Comparison of ENCODE assay signal across 2 cellular contexts in genomic region chr17:10149573-10150399, GRCh38.
TF ChIP-seq lines count a peak whose summit lies in the region.

No MANE protein-coding gene starts in this region.

TF ChIP-seq in HepG2, 621 proteins besides CTCF, POLR2A, EP300 and RAD21:
- TF ChIP-seq ZKSCAN8 (CRISPR knock-in tag; IDR thresholded peaks at IDR 0.05; ENCODE audit: borderline replicate concordance) (no peak), ZNF629 (CRISPR knock-in tag; conservative IDR thresholded peaks at IDR 0.05) (no peak), KAT8 (CRISPR knock-in tag; IDR thresholded peaks at IDR 0.05) (no peak), ZNF263 (CRISPR knock-in tag; IDR thresholded peaks at IDR 0.05) (no peak), PRPF4 (IDR thresholded peaks at IDR 0.05; ENCODE audit: low read depth, low read length, poor library complexity, severe bottlenecking) (no peak), MTA3 (CRISPR knock-in tag; IDR thresholded peaks at IDR 0.05) (no peak), JUNB (CRISPR knock-in tag; IDR thresholded peaks at IDR 0.05; ENCODE audit: borderline replicate concordance) (no peak), ZNF225 (CRISPR knock-in tag; IDR thresholded peaks at IDR 0.05) (no peak), ZNF343 (CRISPR knock-in tag; IDR thresholded peaks at IDR 0.05) (no peak)
- TF ChIP-seq, protein P1, sequence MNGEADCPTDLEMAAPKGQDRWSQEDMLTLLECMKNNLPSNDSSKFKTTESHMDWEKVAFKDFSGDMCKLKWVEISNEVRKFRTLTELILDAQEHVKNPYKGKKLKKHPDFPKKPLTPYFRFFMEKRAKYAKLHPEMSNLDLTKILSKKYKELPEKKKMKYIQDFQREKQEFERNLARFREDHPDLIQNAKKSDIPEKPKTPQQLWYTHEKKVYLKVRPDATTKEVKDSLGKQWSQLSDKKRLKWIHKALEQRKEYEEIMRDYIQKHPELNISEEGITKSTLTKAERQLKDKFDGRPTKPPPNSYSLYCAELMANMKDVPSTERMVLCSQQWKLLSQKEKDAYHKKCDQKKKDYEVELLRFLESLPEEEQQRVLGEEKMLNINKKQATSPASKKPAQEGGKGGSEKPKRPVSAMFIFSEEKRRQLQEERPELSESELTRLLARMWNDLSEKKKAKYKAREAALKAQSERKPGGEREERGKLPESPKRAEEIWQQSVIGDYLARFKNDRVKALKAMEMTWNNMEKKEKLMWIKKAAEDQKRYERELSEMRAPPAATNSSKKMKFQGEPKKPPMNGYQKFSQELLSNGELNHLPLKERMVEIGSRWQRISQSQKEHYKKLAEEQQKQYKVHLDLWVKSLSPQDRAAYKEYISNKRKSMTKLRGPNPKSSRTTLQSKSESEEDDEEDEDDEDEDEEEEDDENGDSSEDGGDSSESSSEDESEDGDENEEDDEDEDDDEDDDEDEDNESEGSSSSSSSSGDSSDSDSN (CRISPR knock-in tag; IDR thresholded peaks at IDR 0.05) = no peak
- TF ChIP-seq, protein P2, sequence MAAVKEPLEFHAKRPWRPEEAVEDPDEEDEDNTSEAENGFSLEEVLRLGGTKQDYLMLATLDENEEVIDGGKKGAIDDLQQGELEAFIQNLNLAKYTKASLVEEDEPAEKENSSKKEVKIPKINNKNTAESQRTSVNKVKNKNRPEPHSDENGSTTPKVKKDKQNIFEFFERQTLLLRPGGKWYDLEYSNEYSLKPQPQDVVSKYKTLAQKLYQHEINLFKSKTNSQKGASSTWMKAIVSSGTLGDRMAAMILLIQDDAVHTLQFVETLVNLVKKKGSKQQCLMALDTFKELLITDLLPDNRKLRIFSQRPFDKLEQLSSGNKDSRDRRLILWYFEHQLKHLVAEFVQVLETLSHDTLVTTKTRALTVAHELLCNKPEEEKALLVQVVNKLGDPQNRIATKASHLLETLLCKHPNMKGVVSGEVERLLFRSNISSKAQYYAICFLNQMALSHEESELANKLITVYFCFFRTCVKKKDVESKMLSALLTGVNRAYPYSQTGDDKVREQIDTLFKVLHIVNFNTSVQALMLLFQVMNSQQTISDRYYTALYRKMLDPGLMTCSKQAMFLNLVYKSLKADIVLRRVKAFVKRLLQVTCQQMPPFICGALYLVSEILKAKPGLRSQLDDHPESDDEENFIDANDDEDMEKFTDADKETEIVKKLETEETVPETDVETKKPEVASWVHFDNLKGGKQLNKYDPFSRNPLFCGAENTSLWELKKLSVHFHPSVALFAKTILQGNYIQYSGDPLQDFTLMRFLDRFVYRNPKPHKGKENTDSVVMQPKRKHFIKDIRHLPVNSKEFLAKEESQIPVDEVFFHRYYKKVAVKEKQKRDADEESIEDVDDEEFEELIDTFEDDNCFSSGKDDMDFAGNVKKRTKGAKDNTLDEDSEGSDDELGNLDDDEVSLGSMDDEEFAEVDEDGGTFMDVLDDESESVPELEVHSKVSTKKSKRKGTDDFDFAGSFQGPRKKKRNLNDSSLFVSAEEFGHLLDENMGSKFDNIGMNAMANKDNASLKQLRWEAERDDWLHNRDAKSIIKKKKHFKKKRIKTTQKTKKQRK (IDR thresholded peaks at IDR 0.05; ENCODE audit: low read length) = no peak
- TF ChIP-seq, protein P3, sequence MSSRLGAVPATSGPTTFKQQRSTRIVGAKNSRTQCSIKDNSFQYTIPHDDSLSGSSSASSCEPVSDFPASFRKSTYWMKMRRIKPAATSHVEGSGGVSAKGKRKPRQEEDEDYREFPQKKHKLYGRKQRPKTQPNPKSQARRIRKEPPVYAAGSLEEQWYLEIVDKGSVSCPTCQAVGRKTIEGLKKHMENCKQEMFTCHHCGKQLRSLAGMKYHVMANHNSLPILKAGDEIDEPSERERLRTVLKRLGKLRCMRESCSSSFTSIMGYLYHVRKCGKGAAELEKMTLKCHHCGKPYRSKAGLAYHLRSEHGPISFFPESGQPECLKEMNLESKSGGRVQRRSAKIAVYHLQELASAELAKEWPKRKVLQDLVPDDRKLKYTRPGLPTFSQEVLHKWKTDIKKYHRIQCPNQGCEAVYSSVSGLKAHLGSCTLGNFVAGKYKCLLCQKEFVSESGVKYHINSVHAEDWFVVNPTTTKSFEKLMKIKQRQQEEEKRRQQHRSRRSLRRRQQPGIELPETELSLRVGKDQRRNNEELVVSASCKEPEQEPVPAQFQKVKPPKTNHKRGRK (CRISPR knock-in tag; IDR thresholded peaks at IDR 0.05) = no peak

TF ChIP-seq in K562, 482 proteins besides CTCF, POLR2A, EP300 and RAD21 (continues in another document):
- TF ChIP-seq U2AF1 (optimal IDR thresholded peaks at IDR 0.05; ENCODE audit: low read depth, low read length) = no peak
- peak; percentile 42; the same call in 1 of the 2 replicates for TF ChIP-seq NR2C1 (IDR thresholded peaks at IDR 0.05)
- peak; percentile 48 for TF ChIP-seq NR2C1 (tag; IDR thresholded peaks at IDR 0.05)
- no peak for TF ChIP-seq OTX1 (CRISPR knock-in tag; IDR thresholded peaks at IDR 0.05)
- TF ChIP-seq, protein P4, sequence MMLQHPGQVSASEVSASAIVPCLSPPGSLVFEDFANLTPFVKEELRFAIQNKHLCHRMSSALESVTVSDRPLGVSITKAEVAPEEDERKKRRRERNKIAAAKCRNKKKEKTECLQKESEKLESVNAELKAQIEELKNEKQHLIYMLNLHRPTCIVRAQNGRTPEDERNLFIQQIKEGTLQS (IDR thresholded peaks at IDR 0.05) = peak; percentile 76
- TF ChIP-seq, protein P4 (CRISPR knock-in tag; conservative IDR thresholded peaks at IDR 0.05) = no peak
- peak; percentile 88 for TF ChIP-seq FOSL1 (tag; conservative IDR thresholded peaks at IDR 0.05)
- peak; percentile 89 for TF ChIP-seq JUND (IDR thresholded peaks at IDR 0.05; ENCODE audit: borderline replicate concordance, low read depth, low read length)
- TF ChIP-seq JUND (tag; IDR thresholded peaks at IDR 0.05; ENCODE audit: borderline replicate concordance, low read depth, low read length) = peak; percentile 88; the same call in 2 of the 3 replicates
- TF ChIP-seq NR2C2 (CRISPR knock-in tag; IDR thresholded peaks at IDR 0.05) = no peak
- TF ChIP-seq NR2C2 (tag; IDR thresholded peaks at IDR 0.05) = peak; percentile 73; the same call in 1 of the 2 replicates
- TF ChIP-seq CHD2 (IDR thresholded peaks at IDR 0.05; ENCODE audit: low read depth, low read length) = no peak
- TF ChIP-seq PRMT5 (CRISPR knock-in tag; IDR thresholded peaks at IDR 0.05) = no peak
- peak; percentile 79 for TF ChIP-seq SPI1 (IDR thresholded peaks at IDR 0.05; ENCODE audit: borderline replicate concordance, low read depth, low read length)
- no peak for TF ChIP-seq SUPT5H (IDR thresholded peaks at IDR 0.05)
- TF ChIP-seq NFIX (CRISPR knock-in tag; IDR thresholded peaks at IDR 0.05; ENCODE audit: low read depth) = no peak
- no peak for TF ChIP-seq MLX (CRISPR knock-in tag; conservative IDR thresholded peaks at IDR 0.05)
- peak; percentile 46; the same call in 1 of the 2 replicates for TF ChIP-seq SMARCE1 (IDR thresholded peaks at IDR 0.05)
- TF ChIP-seq, protein P5, sequence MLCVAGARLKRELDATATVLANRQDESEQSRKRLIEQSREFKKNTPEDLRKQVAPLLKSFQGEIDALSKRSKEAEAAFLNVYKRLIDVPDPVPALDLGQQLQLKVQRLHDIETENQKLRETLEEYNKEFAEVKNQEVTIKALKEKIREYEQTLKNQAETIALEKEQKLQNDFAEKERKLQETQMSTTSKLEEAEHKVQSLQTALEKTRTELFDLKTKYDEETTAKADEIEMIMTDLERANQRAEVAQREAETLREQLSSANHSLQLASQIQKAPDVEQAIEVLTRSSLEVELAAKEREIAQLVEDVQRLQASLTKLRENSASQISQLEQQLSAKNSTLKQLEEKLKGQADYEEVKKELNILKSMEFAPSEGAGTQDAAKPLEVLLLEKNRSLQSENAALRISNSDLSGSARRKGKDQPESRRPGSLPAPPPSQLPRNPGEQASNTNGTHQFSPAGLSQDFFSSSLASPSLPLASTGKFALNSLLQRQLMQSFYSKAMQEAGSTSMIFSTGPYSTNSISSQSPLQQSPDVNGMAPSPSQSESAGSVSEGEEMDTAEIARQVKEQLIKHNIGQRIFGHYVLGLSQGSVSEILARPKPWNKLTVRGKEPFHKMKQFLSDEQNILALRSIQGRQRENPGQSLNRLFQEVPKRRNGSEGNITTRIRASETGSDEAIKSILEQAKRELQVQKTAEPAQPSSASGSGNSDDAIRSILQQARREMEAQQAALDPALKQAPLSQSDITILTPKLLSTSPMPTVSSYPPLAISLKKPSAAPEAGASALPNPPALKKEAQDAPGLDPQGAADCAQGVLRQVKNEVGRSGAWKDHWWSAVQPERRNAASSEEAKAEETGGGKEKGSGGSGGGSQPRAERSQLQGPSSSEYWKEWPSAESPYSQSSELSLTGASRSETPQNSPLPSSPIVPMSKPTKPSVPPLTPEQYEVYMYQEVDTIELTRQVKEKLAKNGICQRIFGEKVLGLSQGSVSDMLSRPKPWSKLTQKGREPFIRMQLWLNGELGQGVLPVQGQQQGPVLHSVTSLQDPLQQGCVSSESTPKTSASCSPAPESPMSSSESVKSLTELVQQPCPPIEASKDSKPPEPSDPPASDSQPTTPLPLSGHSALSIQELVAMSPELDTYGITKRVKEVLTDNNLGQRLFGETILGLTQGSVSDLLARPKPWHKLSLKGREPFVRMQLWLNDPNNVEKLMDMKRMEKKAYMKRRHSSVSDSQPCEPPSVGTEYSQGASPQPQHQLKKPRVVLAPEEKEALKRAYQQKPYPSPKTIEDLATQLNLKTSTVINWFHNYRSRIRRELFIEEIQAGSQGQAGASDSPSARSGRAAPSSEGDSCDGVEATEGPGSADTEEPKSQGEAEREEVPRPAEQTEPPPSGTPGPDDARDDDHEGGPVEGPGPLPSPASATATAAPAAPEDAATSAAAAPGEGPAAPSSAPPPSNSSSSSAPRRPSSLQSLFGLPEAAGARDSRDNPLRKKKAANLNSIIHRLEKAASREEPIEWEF (CRISPR knock-in tag; IDR thresholded peaks at IDR 0.05) = no peak
- no peak for TF ChIP-seq BDP1 (IDR thresholded peaks at IDR 0.05; ENCODE audit: insufficient read depth, insufficient read length)
- TF ChIP-seq RB1 (IDR thresholded peaks at IDR 0.05; ENCODE audit: low read depth) = no peak
- no peak for TF ChIP-seq ZSCAN32 (CRISPR knock-in tag; IDR thresholded peaks at IDR 0.05)
- no peak for TF ChIP-seq HDAC1 (IDR thresholded peaks at IDR 0.05)
- TF ChIP-seq, protein P6, sequence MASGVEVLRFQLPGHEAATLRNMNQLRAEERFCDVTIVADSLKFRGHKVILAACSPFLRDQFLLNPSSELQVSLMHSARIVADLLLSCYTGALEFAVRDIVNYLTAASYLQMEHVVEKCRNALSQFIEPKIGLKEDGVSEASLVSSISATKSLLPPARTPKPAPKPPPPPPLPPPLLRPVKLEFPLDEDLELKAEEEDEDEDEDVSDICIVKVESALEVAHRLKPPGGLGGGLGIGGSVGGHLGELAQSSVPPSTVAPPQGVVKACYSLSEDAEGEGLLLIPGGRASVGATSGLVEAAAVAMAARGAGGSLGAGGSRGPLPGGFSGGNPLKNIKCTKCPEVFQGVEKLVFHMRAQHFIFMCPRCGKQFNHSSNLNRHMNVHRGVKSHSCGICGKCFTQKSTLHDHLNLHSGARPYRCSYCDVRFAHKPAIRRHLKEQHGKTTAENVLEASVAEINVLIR (CRISPR knock-in tag; IDR thresholded peaks at IDR 0.05) = no peak
- no peak for TF ChIP-seq NFRKB (IDR thresholded peaks at IDR 0.05; ENCODE audit: low read depth)
- TF ChIP-seq, protein P7, sequence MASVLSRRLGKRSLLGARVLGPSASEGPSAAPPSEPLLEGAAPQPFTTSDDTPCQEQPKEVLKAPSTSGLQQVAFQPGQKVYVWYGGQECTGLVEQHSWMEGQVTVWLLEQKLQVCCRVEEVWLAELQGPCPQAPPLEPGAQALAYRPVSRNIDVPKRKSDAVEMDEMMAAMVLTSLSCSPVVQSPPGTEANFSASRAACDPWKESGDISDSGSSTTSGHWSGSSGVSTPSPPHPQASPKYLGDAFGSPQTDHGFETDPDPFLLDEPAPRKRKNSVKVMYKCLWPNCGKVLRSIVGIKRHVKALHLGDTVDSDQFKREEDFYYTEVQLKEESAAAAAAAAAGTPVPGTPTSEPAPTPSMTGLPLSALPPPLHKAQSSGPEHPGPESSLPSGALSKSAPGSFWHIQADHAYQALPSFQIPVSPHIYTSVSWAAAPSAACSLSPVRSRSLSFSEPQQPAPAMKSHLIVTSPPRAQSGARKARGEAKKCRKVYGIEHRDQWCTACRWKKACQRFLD (CRISPR knock-in tag; IDR thresholded peaks at IDR 0.05) = no peak
- TF ChIP-seq ZNF146 (CRISPR knock-in tag; IDR thresholded peaks at IDR 0.05; ENCODE audit: unreplicated experiment) = peak; percentile 63
- TF ChIP-seq ZNF584 (CRISPR knock-in tag; IDR thresholded peaks at IDR 0.05; ENCODE audit: low read depth) = no peak
- no peak for TF ChIP-seq NFATC3 (IDR thresholded peaks at IDR 0.05)
- peak; percentile 43 for TF ChIP-seq ARID1B (IDR thresholded peaks at IDR 0.05)
- TF ChIP-seq, protein P8, sequence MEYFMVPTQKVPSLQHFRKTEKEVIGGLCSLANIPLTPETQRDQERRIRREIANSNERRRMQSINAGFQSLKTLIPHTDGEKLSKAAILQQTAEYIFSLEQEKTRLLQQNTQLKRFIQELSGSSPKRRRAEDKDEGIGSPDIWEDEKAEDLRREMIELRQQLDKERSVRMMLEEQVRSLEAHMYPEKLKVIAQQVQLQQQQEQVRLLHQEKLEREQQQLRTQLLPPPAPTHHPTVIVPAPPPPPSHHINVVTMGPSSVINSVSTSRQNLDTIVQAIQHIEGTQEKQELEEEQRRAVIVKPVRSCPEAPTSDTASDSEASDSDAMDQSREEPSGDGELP (CRISPR knock-in tag; IDR thresholded peaks at IDR 0.05; ENCODE audit: borderline replicate concordance) = no peak
- no peak for TF ChIP-seq HMGN3 (IDR thresholded peaks at IDR 0.05; ENCODE audit: borderline replicate concordance, extremely low read depth, insufficient read length, low read depth, low read length)
- TF ChIP-seq ATF4 (CRISPR knock-in tag; IDR thresholded peaks at IDR 0.05) = no peak
- no peak for TF ChIP-seq ZNF507 (tag; conservative IDR thresholded peaks at IDR 0.05)
- TF ChIP-seq TRIM28 (IDR thresholded peaks at IDR 0.05) = no peak
- no peak for TF ChIP-seq SIN3A (IDR thresholded peaks at IDR 0.05; ENCODE audit: borderline replicate concordance in 2 of 2, control insufficient read depth in 1 of 2, low read depth in 2 of 2, low read length in 2 of 2)
- no peak for TF ChIP-seq HDGF (IDR thresholded peaks at IDR 0.05)
- no peak for TF ChIP-seq SNIP1 (IDR thresholded peaks at IDR 0.05; ENCODE audit: low read depth)
- TF ChIP-seq RCOR1 (IDR thresholded peaks at IDR 0.05; ENCODE audit: borderline replicate concordance in 1 of 2, low read depth in 2 of 2, low read length in 2 of 2) = 0 out of 4 replicates have a peak, but pooled peaks of 1 of the 2 experiments have one; percentile 25
